8 cellular contexts compared by ENCODE assay signal in genomic region chr13:100673831-100674362, GRCh38. TPM values are rescaled to one million over a fixed set of nuclear protein-coding genes. Genes with fewer than 3 reads are reported as not detected.
DNase-seq lines count a peak whose midpoint lies in the region; ATAC-seq and TF ChIP-seq lines count a peak whose summit lies in the region.

No MANE protein-coding gene starts in this region.

- no peaks in the 10 kb centered on the region for H3K27me3 ChIP-seq in Caco-2 (replicated peaks; ENCODE audit: control insufficient read depth, insufficient read depth, low read length)

- BruUV-seq in Caco-2 (replicated peaks; lab: Mats Ljungman, UMichigan) = no TSS peak

- H3K4me1 Mint-ChIP-seq in Caco-2 (ENCODE audit: low read depth, unreplicated experiment) = peaks cover 17% of the 10 kb centered on the region
- peaks cover 31% of the 10 kb centered on the region for H3K4me1 Mint-ChIP-seq in type B pancreatic cell (ENCODE audit: unreplicated experiment)

- intact Hi-C loops in Caco-2 (cut with micrococcal nuclease; ENCODE audit: unreplicated experiment) = loop anchor here (1.0 to 2.0 kb wide), 3 partner anchors 13 to 61 kb away; no protein-coding TSS in a partner anchor

- TF ChIP-seq CTCF in Caco-2 (IDR thresholded peaks at IDR 0.05; ENCODE audit: insufficient read depth in 1 of 2, low read depth in 1 of 2, low read length in 1 of 2, severe bottlenecking in 1 of 2, unreplicated experiment in 1 of 2) (no peak), type B pancreatic cell (conservative IDR thresholded peaks at IDR 0.05) (no peak)

- CTCF ChIA-PET in Caco-2 (lab: Charles Lee) = interaction anchor here (0.6 to 1.6 kb wide), 3 partner anchors 25 to 144 kb away, joined by 3 to 5 read pairs (median 4); no protein-coding TSS in a partner anchor

- ATAC-seq in GM19463 (IDR thresholded peaks at IDR 0.05; ENCODE audit: unreplicated experiment) (peak; percentile 17), HG03521 (IDR thresholded peaks at IDR 0.05; ENCODE audit: unreplicated experiment) (peak; percentile 7)

- peak overlapping the region; percentile 73 for H3K4me3 ChIP-seq in Caco-2 (ENCODE audit: low read depth, low read length)

- no peaks in the 10 kb centered on the region for H3K9me3 ChIP-seq in Caco-2

- POLR2A ChIA-PET in Caco-2 (lab: Charles Lee) = interaction anchor here (0.5 to 1.6 kb wide), 2 partner anchors 60 to 855 kb away, joined by 3 to 9 read pairs; no protein-coding TSS in a partner anchor

- H3K36me3 Mint-ChIP-seq in Caco-2 (ENCODE audit: insufficient read depth, unreplicated experiment) (peaks cover 30% of the 10 kb centered on the region), type B pancreatic cell (peaks cover 4% of the 10 kb centered on the region)

- H3K9me3 Mint-ChIP-seq in Caco-2 (ENCODE audit: unreplicated experiment) = no peaks in the 10 kb centered on the region
- no peaks in the 10 kb centered on the region for H3K9me3 Mint-ChIP-seq in type B pancreatic cell

- H3K27me3 Mint-ChIP-seq in Caco-2 (ENCODE audit: insufficient read depth, unreplicated experiment) = no peaks in the 10 kb centered on the region
- H3K27me3 Mint-ChIP-seq in type B pancreatic cell = peaks cover 8% of the 10 kb centered on the region

- H3K4me3 Mint-ChIP-seq in Caco-2 (ENCODE audit: unreplicated experiment) (peak overlapping the region; percentile 92), type B pancreatic cell (peak overlapping the region; percentile 95)

- H3K4me1 ChIP-seq in Caco-2 = peaks cover 15% of the 10 kb centered on the region

- H3K36me3 ChIP-seq in Caco-2 (ENCODE audit: control insufficient read depth, insufficient read depth, low read length) = peaks cover 3% of the 10 kb centered on the region; the same call in 1 of the 2 replicates

- H3K27ac Mint-ChIP-seq in Caco-2 (ENCODE audit: unreplicated experiment) = peak overlapping the region; percentile 88
- H3K27ac Mint-ChIP-seq in type B pancreatic cell = peak overlapping the region; percentile 94

- DNase-seq in Caco-2 (peak; percentile 55 to 64), RKO (ENCODE audit: low spot score) (peak; percentile 84), globus pallidus (ENCODE audit: low spot score) (peak; percentile 69), nucleus accumbens (lab: John Stamatoyannopoulos, UW) (peak in 43 of 56 donors; percentile 19 to 84 (median 58)), type B pancreatic cell (ENCODE audit: extremely low spot score, unreplicated experiment) (no peak)
- peak; percentile 39 for DNase-seq in activated naive CD4-positive, alpha-beta T cell treated with anti-CD3 and anti-CD28 coated beads, Interleukin-2, amount 50 U/mL, for 16 hours

RNA-seq across cellular contexts. Expression of gene TMTC4, which starts 0.7 kb away (rescaled TPM):
- total RNA-seq in Caco-2 (2022) = 38.0 and 45.4 TPM in 2 replicates
- total RNA-seq in type B pancreatic cell (ENCODE audit: low replicate concordance) = 44.5 and 45.2 TPM in 2 replicates
